3 cellular contexts compared by ENCODE assay signal in the genomic region with DNA sequence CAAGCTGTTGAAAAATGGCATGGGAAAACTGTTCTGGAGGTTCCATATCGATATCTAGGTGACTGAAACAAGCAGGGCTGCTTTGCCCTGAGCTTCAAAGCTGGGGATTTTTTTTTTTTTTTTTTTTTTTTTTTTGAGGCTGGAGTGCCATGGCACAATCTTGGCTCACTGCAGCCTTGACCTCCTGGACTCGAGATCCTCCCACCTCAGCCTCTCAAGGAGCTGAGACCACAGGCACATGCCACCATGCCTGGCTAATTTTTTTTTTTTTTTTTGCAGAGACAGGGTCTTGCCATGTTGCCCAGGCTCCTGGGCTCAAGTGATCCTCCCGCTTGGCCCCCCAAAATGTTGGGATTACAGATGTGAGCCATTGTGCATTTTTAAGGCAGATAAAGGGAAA. TPM values are rescaled to one million over a fixed set of nuclear protein-coding genes. Genes with fewer than 3 reads are reported as not detected.
"Had no signal": no experiment of that assay in that cellular context is flagged by ENCODE, and none has a peak within 500 bp of the region (broad histone marks: within the 10 kb centered on the region; RNA-seq: fewer than 3 reads in every experiment).

No MANE protein-coding gene starts in this region.

- DNase-seq: GDM1, GF-D8 had no signal

- H3K4me3 ChIP-seq: GM12878 had no signal

RNA-seq across cellular contexts. Expression of a gene that starts 23.5 kb away (rescaled TPM):
- total RNA-seq: GM12878 had no signal
- polyA plus RNA-seq: GM12878 had no signal
